ENCODE assay signal across 8 cellular contexts in the genomic region with DNA sequence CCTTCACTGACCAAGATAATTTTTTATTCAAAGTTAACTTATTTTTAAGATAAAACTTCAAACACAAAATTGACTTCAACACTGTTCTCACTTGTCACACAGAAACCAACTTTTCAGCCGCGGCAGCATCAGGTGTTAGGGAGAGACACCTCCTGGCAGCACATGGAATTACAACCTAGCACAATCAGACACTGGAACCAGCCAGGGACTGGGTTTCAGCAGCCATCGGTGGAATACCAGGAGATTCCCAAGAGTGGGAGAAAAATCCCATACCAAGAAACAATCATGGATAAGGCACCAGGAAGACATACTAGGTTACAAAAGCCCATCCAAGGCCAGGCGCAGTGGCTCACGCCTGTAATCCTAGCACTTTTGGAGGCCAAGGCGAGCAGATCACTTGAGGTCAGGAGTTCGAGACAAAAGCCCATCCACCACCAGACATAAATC.
A peak's percentile ranks its signal among the peaks of the same experiment; 100 is the strongest.
DNase-seq lines count a peak whose midpoint lies in the region; ATAC-seq, FAIRE-seq and TF ChIP-seq lines count a peak whose summit lies in the region.

No MANE protein-coding gene starts in this region.

- no peaks in the 10 kb centered on the region for H3K36me3 ChIP-seq in left lung

- DNase-seq in A172 (ENCODE audit: low spot score) = peak; percentile 65
- DNase-seq in GM12892 (ENCODE audit: insufficient read length) = no peak
- peak; percentile 5 for DNase-seq in NCI-H2081 treated with DMSO at 0.1 percent for 48 hours (lab: John Stamatoyannopoulos, UW)
- peak; percentile 59 for DNase-seq in activated CD4-positive, CD25-positive, alpha-beta regulatory T cell treated with anti-CD3 and anti-CD28 coated beads, Interleukin-2, amount 50 U/mL, for 72 hours
- DNase-seq in cerebellum (ENCODE audit: low spot score) = peak; percentile 21
- peak in 1 of 2 donors; percentile 65 for DNase-seq in left lung
- peak; percentile 53 to 56 for DNase-seq in stimulated activated CD4-positive, alpha-beta T cell treated with anti-CD3 and anti-CD28 coated beads, Interleukin-4, amount 100 ng/mL, for 48 hours (ENCODE audit: low read depth in 2 of 2)

- no peak overlapping the region for H3K4me3 ChIP-seq in left lung

- peaks cover 11 to 28% of the 10 kb centered on the region in 2 donors for H3K4me1 ChIP-seq in left lung

- TF ChIP-seq POLR2A in GM12892 (IDR thresholded peaks at IDR 0.05; ENCODE audit: low read depth, low read length) = no peak

- peak; percentile 84 for FAIRE-seq in GM12892 (lab: Jason Lieb, UNC)

- ATAC-seq in left lung (peak; percentile 87), HG03442 (IDR thresholded peaks at IDR 0.05; ENCODE audit: unreplicated experiment) (no peak)

- TF ChIP-seq CTCF in left lung (IDR thresholded peaks at IDR 0.05) = peak; percentile 88 to 96

- intact Hi-C loops in left lung (cut with DNase I) = no loop called here

- no peak overlapping the region for H3K27ac ChIP-seq in left lung

- no peaks in the 10 kb centered on the region for H3K9me3 ChIP-seq in left lung

- H3K27me3 ChIP-seq in left lung = peaks cover 0 to 17% of the 10 kb centered on the region in 2 donors
